ENCODE assay signal across 11 cellular contexts in the genomic region with DNA sequence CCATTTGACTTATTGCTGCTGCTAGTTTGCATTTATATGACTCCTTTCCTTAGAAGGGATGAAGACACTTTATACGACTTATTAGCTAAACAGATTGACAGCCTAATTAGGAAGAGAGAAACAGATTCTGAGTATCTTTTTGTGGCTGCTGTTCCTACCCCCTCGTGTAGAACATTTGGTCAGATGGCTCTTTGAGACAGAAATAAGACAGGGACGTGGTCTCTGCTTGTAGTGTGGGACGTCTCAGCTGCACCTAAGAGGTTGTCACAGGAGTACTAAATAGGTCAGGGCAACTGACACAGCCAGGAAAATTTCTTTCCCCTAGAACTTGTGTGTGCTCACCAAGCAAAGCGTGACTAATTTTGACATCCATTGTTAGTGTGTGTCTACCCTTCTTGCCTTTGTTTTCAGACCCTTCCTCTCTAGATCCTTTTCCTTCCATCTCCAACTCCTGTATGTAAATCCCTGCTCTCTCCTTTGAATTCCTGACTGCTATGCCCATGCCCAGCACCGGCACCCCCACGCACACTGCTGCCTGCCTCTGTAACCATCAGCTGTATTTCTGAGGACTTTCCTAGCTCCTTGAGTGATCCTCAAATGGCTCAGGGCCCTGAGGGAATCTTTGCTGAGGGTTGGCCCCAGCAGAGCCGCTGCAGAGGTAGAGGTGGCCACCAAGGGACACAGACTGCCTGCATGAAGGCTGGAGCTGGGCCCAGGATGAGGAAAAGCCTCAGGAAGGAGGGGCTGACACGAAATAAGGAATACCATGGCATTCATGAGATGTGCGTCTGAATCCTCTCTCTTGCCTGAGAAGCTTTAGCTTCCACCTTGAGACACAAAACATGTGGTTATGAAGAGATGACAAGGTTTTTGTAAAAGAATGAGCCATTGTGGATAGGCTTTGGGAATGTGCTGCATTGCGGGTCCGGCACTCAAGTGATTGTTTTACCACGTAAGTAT.
DNase-seq lines count a peak whose midpoint lies in the region; ATAC-seq lines count a peak whose summit lies in the region.
"Had no signal": no experiment of that assay in that cellular context is flagged by ENCODE, and none has a peak within 500 bp of the region (broad histone marks: within the 10 kb centered on the region; RNA-seq: fewer than 3 reads in every experiment).

No MANE protein-coding gene starts in this region.

- intact Hi-C loops in naive thymus-derived CD4-positive, alpha-beta T cell (cut with micrococcal nuclease), result loop anchor here (2.0 to 5.0 kb wide), 5 partner anchors 13 to 639 kb away; no protein-coding TSS in a partner anchor

- ATAC-seq in GM21390 (IDR thresholded peaks at IDR 0.05; ENCODE audit: unreplicated experiment) (peak; percentile 33), T-helper 17 cell (peak; percentile 68), GM21528 (IDR thresholded peaks at IDR 0.05; ENCODE audit: low FRiP score, unreplicated experiment) (no peak)
- ATAC-seq in naive thymus-derived CD4-positive, alpha-beta T cell, result peak; percentile 39

- peak overlapping the region; percentile 51 for H3K4me3 ChIP-seq in naive thymus-derived CD4-positive, alpha-beta T cell (ENCODE audit: low read length)

- H3K4me3 Mint-ChIP-seq in T-helper 17 cell, result peak overlapping the region; percentile 90
- peak overlapping the region; percentile 79 to 95 (median 87) for H3K4me3 Mint-ChIP-seq in naive thymus-derived CD4-positive, alpha-beta T cell

- CTCF ChIA-PET in naive thymus-derived CD4-positive, alpha-beta T cell (lab: Charles Lee), result interaction anchor here (0.6 to 1.6 kb wide), 8 partner anchors 14 to 280 kb away, joined by 3 to 7 read pairs (median 3); no protein-coding TSS in a partner anchor

- H3K9me3 Mint-ChIP-seq in naive thymus-derived CD4-positive, alpha-beta T cell, result peaks cover 0 to 2% (median 0%) of the 10 kb centered on the region in 11 donors

- peak overlapping the region; percentile 100 for H3K27ac Mint-ChIP-seq in T-helper 17 cell
- peak overlapping the region; percentile 92 to 99 (median 96) for H3K27ac Mint-ChIP-seq in naive thymus-derived CD4-positive, alpha-beta T cell

- peaks cover 8 to 13% (median 10%) of the 10 kb centered on the region in 3 experiments for H3K36me3 ChIP-seq in naive thymus-derived CD4-positive, alpha-beta T cell (ENCODE audit: control insufficient read depth in 2 of 3, insufficient read depth in 3 of 3, low read length in 3 of 3)

- H3K9me3 ChIP-seq in T-helper 17 cell (ENCODE audit: control insufficient read depth, low read length, poor library complexity, severe bottlenecking), result no peaks in the 10 kb centered on the region
- no peaks in the 10 kb centered on the region for H3K9me3 ChIP-seq in naive thymus-derived CD4-positive, alpha-beta T cell (ENCODE audit: control insufficient read depth in 2 of 3, low read length in 3 of 3)

- H3K27me3 ChIP-seq in naive thymus-derived CD4-positive, alpha-beta T cell (ENCODE audit: control insufficient read depth in 2 of 2, insufficient read depth in 2 of 2, low read length in 2 of 2), result no peaks in the 10 kb centered on the region

- DNase-seq in DMS 273 (lab: John Stamatoyannopoulos, UW; ENCODE audit: unreplicated experiment), result peak; percentile 21
- DNase-seq in DMS 273 treated with DMSO at 0.1 percent for 48 hours (lab: John Stamatoyannopoulos, UW), result no peak
- no peak for DNase-seq in T-helper 17 cell
- no peak for DNase-seq in naive thymus-derived CD4-positive, alpha-beta T cell
- DNase-seq in NCI-H1048 (lab: John Stamatoyannopoulos, UW), result no peak
- no peak for DNase-seq in COR-L47 (lab: John Stamatoyannopoulos, UW)
- DNase-seq: KBM-7, substantia nigra had no signal

- peaks cover 11% of the 10 kb centered on the region for H3K36me3 Mint-ChIP-seq in T-helper 17 cell (ENCODE audit: low read depth)
- H3K36me3 Mint-ChIP-seq in naive thymus-derived CD4-positive, alpha-beta T cell, result peaks cover 8 to 92% (median 78%) of the 10 kb centered on the region in 5 donors

- H3K4me1 ChIP-seq in naive thymus-derived CD4-positive, alpha-beta T cell (ENCODE audit: control insufficient read depth in 2 of 2, insufficient read depth in 2 of 2, low read length in 2 of 2), result peaks cover 32 to 40% of the 10 kb centered on the region in 2 donors

- POLR2A ChIA-PET in naive thymus-derived CD4-positive, alpha-beta T cell (lab: Charles Lee), result interaction anchor here (0.8 to 36.7 kb wide), 10 partner anchors 4 to 588 kb away, joined by 3 to 709 read pairs (median 16); no protein-coding TSS in a partner anchor

- no peaks in the 10 kb centered on the region for H3K27me3 Mint-ChIP-seq in T-helper 17 cell
- no peaks in the 10 kb centered on the region for H3K27me3 Mint-ChIP-seq in naive thymus-derived CD4-positive, alpha-beta T cell

- peaks cover 46% of the 10 kb centered on the region for H3K4me1 Mint-ChIP-seq in T-helper 17 cell
- H3K4me1 Mint-ChIP-seq in naive thymus-derived CD4-positive, alpha-beta T cell, result peaks cover 19 to 84% (median 66%) of the 10 kb centered on the region in 7 donors

- H3K27ac ChIP-seq in naive thymus-derived CD4-positive, alpha-beta T cell (ENCODE audit: low read depth, low read length), result peak overlapping the region; percentile 90
- H3K27ac ChIP-seq: 22Rv1 had no signal
